In genomic region chr6:16206595-16207037, GRCh38 we compare ENCODE assay signal across 8 cellular contexts. TPM values are rescaled to one million over a fixed set of nuclear protein-coding genes. Genes with fewer than 3 reads are reported as not detected.
DNase-seq lines count a peak whose midpoint lies in the region; ATAC-seq and TF ChIP-seq lines count a peak whose summit lies in the region.

No MANE protein-coding gene starts in this region.

- H3K79me2 ChIP-seq in GM23338 (replicated peaks; ENCODE audit: insufficient read depth), result no peaks in the 10 kb centered on the region

- peaks cover 4 to 39% of the 10 kb centered on the region in 2 donors for H3K27me3 Mint-ChIP-seq in CD8-positive, alpha-beta memory T cell
- H3K27me3 Mint-ChIP-seq in GM23338 (ENCODE audit: insufficient read depth, low read depth, poor library complexity), result no peaks in the 10 kb centered on the region

- H3K4me3 ChIP-seq in CD8-positive, alpha-beta memory T cell (ENCODE audit: low read length), result no peak overlapping the region
- no peak overlapping the region for H3K4me3 ChIP-seq in GM23338
- no peak overlapping the region for H3K4me3 ChIP-seq in epithelial cell of proximal tubule (ENCODE audit: low read depth, low read length)
- H3K4me3 ChIP-seq in tibial artery, result no peak overlapping the region

- peaks cover 0 to 4% (median 2%) of the 10 kb centered on the region in 3 donors for H3K4me1 Mint-ChIP-seq in CD8-positive, alpha-beta memory T cell
- no peaks in the 10 kb centered on the region for H3K4me1 Mint-ChIP-seq in GM23338

- TF ChIP-seq CTCF in GM23338 (conservative IDR thresholded peaks at IDR 0.05; ENCODE audit: low read depth in 2 of 2), result peak; percentile 92 to 97
- TF ChIP-seq CTCF in epithelial cell of proximal tubule (conservative IDR thresholded peaks at IDR 0.05; ENCODE audit: low read depth, low read length), result peak; percentile 96
- TF ChIP-seq CTCF in tibial artery (IDR thresholded peaks at IDR 0.05), result peak; percentile 94 to 97

- H3K27ac ChIP-seq in CD8-positive, alpha-beta memory T cell (ENCODE audit: low read depth, low read length), result no peak overlapping the region
- H3K27ac ChIP-seq in GM23338 (ENCODE audit: low read depth) (no peak overlapping the region), tibial artery (peak overlapping the region; percentile 5 to 69)

- H2AFZ ChIP-seq in GM23338, result no peak overlapping the region

- POLR2A ChIA-PET in CD8-positive, alpha-beta memory T cell (lab: Charles Lee), result no interaction called here

- H3K9me3 ChIP-seq in CD8-positive, alpha-beta memory T cell (ENCODE audit: low read length), result no peaks in the 10 kb centered on the region
- H3K9me3 ChIP-seq in tibial artery, result no peaks in the 10 kb centered on the region

- H3K27me3 ChIP-seq in CD8-positive, alpha-beta memory T cell (ENCODE audit: insufficient read depth, low read length, poor library complexity, severe bottlenecking), result no peaks in the 10 kb centered on the region
- no peaks in the 10 kb centered on the region for H3K27me3 ChIP-seq in GM23338 (ENCODE audit: insufficient read depth)
- no peaks in the 10 kb centered on the region for H3K27me3 ChIP-seq in tibial artery

- H3K36me3 ChIP-seq in CD8-positive, alpha-beta memory T cell (ENCODE audit: insufficient read depth, low read length), result no peaks in the 10 kb centered on the region
- H3K36me3 ChIP-seq in GM23338 (ENCODE audit: insufficient read depth) (no peaks in the 10 kb centered on the region), tibial artery (no peaks in the 10 kb centered on the region)

- intact Hi-C loops in tibial artery (cut with DNase I; ENCODE audit: low total_unique reads), result loop anchor here (2.0 kb wide), 1 partner anchor 516 kb away; no protein-coding TSS in a partner anchor

- no peaks in the 10 kb centered on the region for H3F3A ChIP-seq in GM23338 (replicated peaks; ENCODE audit: low read depth)

- no peak overlapping the region for H3K27ac Mint-ChIP-seq in CD8-positive, alpha-beta memory T cell
- H3K27ac Mint-ChIP-seq in GM23338, result no peak overlapping the region

- no peaks in the 10 kb centered on the region for H3K9me2 ChIP-seq in GM23338 (ENCODE audit: insufficient read depth)

- ATAC-seq in GM23338, result peak; percentile 84
- no peak for ATAC-seq in GM21367 (IDR thresholded peaks at IDR 0.05; ENCODE audit: unreplicated experiment)

- H3K4me2 ChIP-seq in GM23338, result no peak overlapping the region

- no peaks in the 10 kb centered on the region for H3K4me1 ChIP-seq in CD8-positive, alpha-beta memory T cell (ENCODE audit: insufficient read depth, low read length)
- H3K4me1 ChIP-seq in GM23338 (ENCODE audit: insufficient read depth) (no peaks in the 10 kb centered on the region), tibial artery (peaks cover 0 to 30% (median 12%) of the 10 kb centered on the region in 4 donors)

- no peak overlapping the region for H3K4me3 Mint-ChIP-seq in CD8-positive, alpha-beta memory T cell
- H3K4me3 Mint-ChIP-seq in GM23338, result no peak overlapping the region

- no peaks in the 10 kb centered on the region for H3K36me3 Mint-ChIP-seq in CD8-positive, alpha-beta memory T cell
- H3K36me3 Mint-ChIP-seq in GM23338 (ENCODE audit: low read depth), result peaks cover 3% of the 10 kb centered on the region; the same call in 2 of the 3 replicates

- H4K20me1 ChIP-seq in GM23338 (replicated peaks; ENCODE audit: insufficient read depth), result no peaks in the 10 kb centered on the region

- no peaks in the 10 kb centered on the region for H3K9me3 Mint-ChIP-seq in CD8-positive, alpha-beta memory T cell
- no peaks in the 10 kb centered on the region; the same call in 2 of the 3 replicates for H3K9me3 Mint-ChIP-seq in GM23338

- CTCF ChIA-PET in CD8-positive, alpha-beta memory T cell (lab: Charles Lee), result interaction anchor here (0.9 to 5.4 kb wide), 7 partner anchors 9 to 586 kb away, joined by 3 to 48 read pairs (median 6); no protein-coding TSS in a partner anchor

- DNase-seq in CD8-positive, alpha-beta memory T cell, result peak; percentile 7 to 54 (median 42)
- peak; percentile 83 for DNase-seq in GM23338 (ENCODE audit: low spot score)
- peak; percentile 77 for DNase-seq in NCI-H2171 treated with DMSO at 0.1 percent for 48 hours (lab: John Stamatoyannopoulos, UW)
- DNase-seq in activated CD4-positive, alpha-beta T cell treated with anti-CD3 and anti-CD28 coated beads for 48 hours, result peak; percentile 43
- no peak for DNase-seq in epithelial cell of proximal tubule (ENCODE audit: low read depth)
- peak; percentile 66 for DNase-seq in mucosa of gallbladder (ENCODE audit: low spot score)
- DNase-seq in tibial artery, result peak in 1 of 2 donors; percentile 72

TF ChIP-seq in GM23338, 12 proteins besides CTCF, POLR2A, EP300 and RAD21:
- TF ChIP-seq ZNF114 (CRISPR knock-in tag; IDR thresholded peaks at IDR 0.05), result no peak

RNA-seq across cellular contexts. Expression of gene GMPR, which starts 31.8 kb away (rescaled TPM):
- 1 to 10 TPM in 1 of 2 experiments, under 1 TPM in 1; 0.66 to 1.4 TPM for total RNA-seq in CD8-positive, alpha-beta memory T cell
- polyA plus RNA-seq in CD8-positive, alpha-beta memory T cell, result 0.82 TPM
- 0.35 and 1.3 TPM in 2 replicates for total RNA-seq in GM23338 (2014; rRNA removed; shearing (Covaris generic))
- 0.23 and 0.64 TPM in 2 replicates for polyA plus RNA-seq in GM23338 (2016; fragmentation: Nextera tagmentation; extraction: Ambion mirVana)
- total RNA-seq in epithelial cell of proximal tubule, result 0.81 and 1.2 TPM in 2 replicates
- total RNA-seq in mucosa of gallbladder, result 10.4 TPM

Comparison
In these comparisons a context has a peak if more than half of its experiments do, and no peak if none do; other contexts are left out.
1. H3K27ac ChIP-seq: peak in tibial artery (2 of 2); none in CD8-positive, alpha-beta memory T cell (single experiment) and GM23338 (single experiment).
2. Peak in every context shown above with its lines, with median percentiles within 50 percentile points of each other: CTCF ChIP-seq.